In genomic region chr10:130215076-130215917, GRCh38 we compare ENCODE assay signal across 19 cellular contexts.
DNase-seq lines count a peak whose midpoint lies in the region; ATAC-seq and TF ChIP-seq lines count a peak whose summit lies in the region.
"Had no signal": no experiment of that assay in that cellular context is flagged by ENCODE, and none has a peak within 500 bp of the region (broad histone marks: within the 10 kb centered on the region; RNA-seq: fewer than 3 reads in every experiment).

No MANE protein-coding gene starts in this region.

- no peak for ATAC-seq in HG02678 (IDR thresholded peaks at IDR 0.05; ENCODE audit: unreplicated experiment)
- ATAC-seq: HepG2, PC-3 had no signal

- no peak overlapping the region for H3K27ac Mint-ChIP-seq in endodermal cell
- H3K27ac Mint-ChIP-seq: CD4-positive, alpha-beta T cell had no signal

- no peaks in the 10 kb centered on the region for H3K27me3 Mint-ChIP-seq in endodermal cell (ENCODE audit: insufficient read depth)
- H3K27me3 Mint-ChIP-seq: CD4-positive, alpha-beta T cell had no signal

- TF ChIP-seq CTCF in endodermal cell (conservative IDR thresholded peaks at IDR 0.05): no peak
- no peak for TF ChIP-seq CTCF in spleen (IDR thresholded peaks at IDR 0.05 in 8 of 11, conservative IDR thresholded peaks at IDR 0.05 in 3 of 11)

- H3K27ac ChIP-seq in endodermal cell (ENCODE audit: low read depth, low read length) (no peak overlapping the region), spleen (peak overlapping the region in 2 of 8 donors; percentile 30 to 54)
- H3K27ac ChIP-seq: SK-N-MC had no signal

- H3K4me1 ChIP-seq in endodermal cell (ENCODE audit: control insufficient read depth, insufficient read depth, low read length) (peaks cover 4% of the 10 kb centered on the region), spleen (peaks cover 0 to 11% (median 3%) of the 10 kb centered on the region in 6 donors)

- H3K27me3 ChIP-seq in endodermal cell (ENCODE audit: control insufficient read depth, insufficient read depth, low read length, poor library complexity, severe bottlenecking) (no peaks in the 10 kb centered on the region), spleen (replicated peaks in 1 of 7) (no peaks in the 10 kb centered on the region)
- H3K27me3 ChIP-seq: MG63 had no signal

- H3K9ac ChIP-seq in endodermal cell (ENCODE audit: extremely low read depth, low read length, poor library complexity, severe bottlenecking): no peak overlapping the region

- DNase-seq in NCI-H748 (lab: John Stamatoyannopoulos, UW; ENCODE audit: unreplicated experiment): peak; percentile 38
- no peak for DNase-seq in NCI-H748 treated with DMSO at 0.1 percent for 48 hours (lab: John Stamatoyannopoulos, UW)
- peak; percentile 25 for DNase-seq in NCI-H187 treated with DMSO at 0.1 percent for 48 hours (lab: John Stamatoyannopoulos, UW)
- DNase-seq in endodermal cell: peak; percentile 29
- peak; percentile 68 for DNase-seq in spleen
- no peak for DNase-seq in putamen (ENCODE audit: low spot score)
- no peak for DNase-seq in inferior parietal cortex (ENCODE audit: extremely low spot score)
- DNase-seq: AML-193; CD4-positive, alpha-beta T cell; H7; MG63; NCI-H1436 treated with DMSO at 0.1 percent for 48 hours; NCI-H2171; NCI-H524; PC-3; T-helper 1 cell had no signal

- TF ChIP-seq POLR2A in spleen (IDR thresholded peaks at IDR 0.05): no peak

- no peaks in the 10 kb centered on the region for H3K36me3 Mint-ChIP-seq in endodermal cell (ENCODE audit: low read depth)

- H3K4me3 ChIP-seq in endodermal cell (ENCODE audit: low read length): no peak overlapping the region
- H3K4me3 ChIP-seq in spleen: no peak overlapping the region
- H3K4me3 ChIP-seq: MG63, SK-N-MC had no signal

- H3K9me3 ChIP-seq in endodermal cell (ENCODE audit: control insufficient read depth, low read length) (no peaks in the 10 kb centered on the region), spleen (peaks cover 0 to 23% (median 0%) of the 10 kb centered on the region in 8 donors)
- H3K9me3 ChIP-seq: MG63 had no signal

- H3K36me3 ChIP-seq in endodermal cell (ENCODE audit: control insufficient read depth, insufficient read depth, low read length): no peaks in the 10 kb centered on the region
- no peaks in the 10 kb centered on the region for H3K36me3 ChIP-seq in spleen
- H3K36me3 ChIP-seq: MG63 had no signal

- intact Hi-C loops in spleen (cut with DNase I; ENCODE audit: low total_unique reads): no loop called here

- H3K9me3 Mint-ChIP-seq in endodermal cell: no peaks in the 10 kb centered on the region
- H3K9me3 Mint-ChIP-seq: CD4-positive, alpha-beta T cell had no signal

- 87 to 97% methylated on average over 6 to 13 of the region's 13 CpGs for WGBS in endodermal cell (ENCODE audit: insufficient coverage in 1 of 2, insufficient read length in 1 of 2), 2 experiments
- WGBS in spleen, 5 donors: 67 to 78% (median 74%) methylated on average over 8 to 13 of the region's 13 CpGs

- H3K4me1 Mint-ChIP-seq in endodermal cell: peaks cover 10% of the 10 kb centered on the region

- H3K4me3 Mint-ChIP-seq in endodermal cell: no peak overlapping the region
- H3K4me3 Mint-ChIP-seq: CD4-positive, alpha-beta T cell had no signal

Comparison
In these comparisons a context has a peak if more than half of its experiments do, and no peak if none do; other contexts are left out.
1. DNase-seq: peak in NCI-H748 (single experiment), NCI-H187 treated with DMSO at 0.1 percent for 48 hours (single experiment), endodermal cell (single experiment) and spleen (single experiment); none in NCI-H748 treated with DMSO at 0.1 percent for 48 hours (single experiment), putamen (single experiment) and inferior parietal cortex (single experiment).